In the genomic region with DNA sequence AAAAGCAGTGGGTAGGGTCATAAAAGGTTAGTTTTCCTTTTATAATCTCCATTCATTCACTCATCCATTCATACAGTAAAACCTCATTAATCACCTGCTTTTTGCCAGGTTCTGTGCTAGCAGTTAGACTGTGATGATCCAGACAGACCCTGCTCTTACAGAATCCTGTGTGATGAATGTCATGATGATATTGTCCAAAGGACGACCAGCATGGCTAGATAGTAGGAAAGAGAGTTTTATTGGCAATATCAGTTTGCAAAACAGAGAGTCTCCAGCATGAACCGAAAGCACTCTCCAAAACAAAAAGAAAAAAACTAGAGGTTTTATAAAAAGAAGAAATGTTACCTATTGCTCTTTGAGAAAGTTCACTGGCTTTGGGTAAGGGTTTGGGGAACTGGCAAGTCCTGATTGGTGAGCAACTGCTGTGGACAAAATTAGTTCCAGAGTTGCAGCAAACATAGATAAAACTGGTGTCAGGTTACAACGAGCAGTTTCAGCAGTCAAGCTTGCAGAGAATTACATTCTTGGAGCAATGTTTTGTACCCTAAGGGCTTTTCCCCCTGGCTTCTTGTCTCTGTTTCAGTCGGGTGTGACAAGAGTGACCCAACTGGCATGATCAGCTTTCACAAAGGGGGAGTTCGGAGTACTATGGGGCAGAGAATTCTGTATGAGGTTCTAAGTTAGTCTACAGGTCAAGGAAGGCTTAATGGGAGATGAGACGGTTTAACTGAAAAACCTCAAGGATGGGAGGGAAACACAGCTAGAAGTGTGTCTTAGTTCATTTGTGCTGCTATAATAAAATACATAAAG, we compare ENCODE assay signal across 10 cellular contexts. TPM values are rescaled to one million over a fixed set of nuclear protein-coding genes. Genes with fewer than 3 reads are reported as not detected.
DNase-seq lines count a peak whose midpoint lies in the region; ATAC-seq and TF ChIP-seq lines count a peak whose summit lies in the region.
"Had no signal": no experiment of that assay in that cellular context is flagged by ENCODE, and none has a peak within 500 bp of the region (broad histone marks: within the 10 kb centered on the region; RNA-seq: fewer than 3 reads in every experiment).

No MANE protein-coding gene starts in this region.

- intact Hi-C loops in Right ventricle myocardium inferior (cut with DNase I), result no loop called here
- intact Hi-C loops in cardiac septum (cut with DNase I), result loop anchor here (5.0 kb wide), 1 partner anchor 57 kb away; a partner anchor contains a TSS
- intact Hi-C loops in left ventricle myocardium inferior (cut with micrococcal nuclease), result no loop called here
- intact Hi-C loops in colonic mucosa (cut with DNase I), result no loop called here

- H3K79me2 ChIP-seq in SU-DHL-6 (ENCODE audit: insufficient read depth, low read length), result peaks cover 83% of the 10 kb centered on the region

- H2AFZ ChIP-seq in SU-DHL-6 (ENCODE audit: low read depth, low read length, severe bottlenecking), result no peak overlapping the region

- DNase-seq in Right ventricle myocardium inferior (ENCODE audit: missing footprints) (no peak), cardiac septum (ENCODE audit: low spot score) (no peak), left ventricle myocardium inferior (no peak), colonic mucosa (no peak), substantia nigra (lab: John Stamatoyannopoulos, UW) (no peak)
- DNase-seq: activated B cell treated with CpG ODN at 0.5 μM for 24 hours; stimulated activated CD4-positive, alpha-beta T cell treated with anti-CD3 and anti-CD28 coated beads, Interleukin-4, amount 100 ng/mL, for 1 hour had no signal

- H3K27ac ChIP-seq in SU-DHL-6 (ENCODE audit: low read depth, low read length) (peak overlapping the region; percentile 32; the same call in 1 of the 2 replicates), left ventricle myocardium inferior (replicated peaks) (peak overlapping the region; percentile 87), colonic mucosa (no peak overlapping the region), substantia nigra (ENCODE audit: low read depth, low read length, poor library complexity, severe bottlenecking) (no peak overlapping the region)

- no peaks in the 10 kb centered on the region for H3F3A ChIP-seq in SU-DHL-6 (ENCODE audit: insufficient read depth)

- H3K9me2 ChIP-seq in SU-DHL-6 (replicated peaks; ENCODE audit: insufficient read depth, low read length), result no peaks in the 10 kb centered on the region

- H3K36me3 ChIP-seq in SU-DHL-6 (ENCODE audit: low read length) (peaks cover 8% of the 10 kb centered on the region), left ventricle myocardium inferior (peaks cover 10% of the 10 kb centered on the region), colonic mucosa (no peaks in the 10 kb centered on the region)

- H3K9me3 ChIP-seq in SU-DHL-6 (ENCODE audit: insufficient read depth, low read length), result no peaks in the 10 kb centered on the region
- H3K9me3 ChIP-seq in left ventricle myocardium inferior (replicated peaks), result no peaks in the 10 kb centered on the region
- H3K9me3 ChIP-seq in colonic mucosa, result no peaks in the 10 kb centered on the region

- peak overlapping the region; percentile 13 for H3K4me2 ChIP-seq in SU-DHL-6 (ENCODE audit: low read depth, low read length, poor library complexity, severe bottlenecking)

- TF ChIP-seq CTCF in SU-DHL-6 (IDR thresholded peaks at IDR 0.05; ENCODE audit: insufficient read depth, low read length, poor library complexity, severe bottlenecking), result no peak
- TF ChIP-seq CTCF in left ventricle myocardium inferior (IDR thresholded peaks at IDR 0.05; ENCODE audit: borderline replicate concordance), result no peak
- TF ChIP-seq CTCF in colonic mucosa (IDR thresholded peaks at IDR 0.05), result no peak

- H3K27me3 ChIP-seq in SU-DHL-6 (ENCODE audit: low read length) (no peaks in the 10 kb centered on the region), left ventricle myocardium inferior (ENCODE audit: low read depth) (no peaks in the 10 kb centered on the region), colonic mucosa (no peaks in the 10 kb centered on the region)

- ATAC-seq in Right ventricle myocardium inferior, result peak; percentile 77
- ATAC-seq in HG03196 (IDR thresholded peaks at IDR 0.05; ENCODE audit: unreplicated experiment), result no peak
- ATAC-seq in HG03095 (IDR thresholded peaks at IDR 0.05; ENCODE audit: unreplicated experiment), result no peak

- no peaks in the 10 kb centered on the region; the same call in 1 of the 2 replicates for H4K20me1 ChIP-seq in SU-DHL-6 (ENCODE audit: low read depth, low read length)

- peaks cover 59% of the 10 kb centered on the region for H3K4me1 ChIP-seq in left ventricle myocardium inferior
- H3K4me1 ChIP-seq in colonic mucosa, result no peaks in the 10 kb centered on the region

- H3K9ac ChIP-seq in SU-DHL-6 (ENCODE audit: low read length) (no peak overlapping the region), colonic mucosa (ENCODE audit: low read depth in 2 of 2, low read length in 2 of 2) (no peak overlapping the region)

- H3K4me3 ChIP-seq in SU-DHL-6 (ENCODE audit: insufficient read depth, low read length, poor library complexity, severe bottlenecking) (no peak overlapping the region), left ventricle myocardium inferior (peak overlapping the region; percentile 40), colonic mucosa (no peak overlapping the region)

RNA-seq across cellular contexts. Expression of a gene that starts 58.3 kb away (rescaled TPM):
- total RNA-seq in Right ventricle myocardium inferior (61.2 TPM), cardiac septum (88.0 TPM), left ventricle myocardium inferior (83.6 TPM), colonic mucosa (100 to 1,000 TPM; 132 to 159 TPM)

Comparison
In these comparisons a context has a peak if more than half of its experiments do, and no peak if none do; other contexts are left out.
1. H3K27ac ChIP-seq: peak in SU-DHL-6 (single experiment) and left ventricle myocardium inferior (single experiment); none in colonic mucosa (single experiment) and substantia nigra (single experiment).